ENCODE assay signal across 18 cellular contexts in the genomic region with DNA sequence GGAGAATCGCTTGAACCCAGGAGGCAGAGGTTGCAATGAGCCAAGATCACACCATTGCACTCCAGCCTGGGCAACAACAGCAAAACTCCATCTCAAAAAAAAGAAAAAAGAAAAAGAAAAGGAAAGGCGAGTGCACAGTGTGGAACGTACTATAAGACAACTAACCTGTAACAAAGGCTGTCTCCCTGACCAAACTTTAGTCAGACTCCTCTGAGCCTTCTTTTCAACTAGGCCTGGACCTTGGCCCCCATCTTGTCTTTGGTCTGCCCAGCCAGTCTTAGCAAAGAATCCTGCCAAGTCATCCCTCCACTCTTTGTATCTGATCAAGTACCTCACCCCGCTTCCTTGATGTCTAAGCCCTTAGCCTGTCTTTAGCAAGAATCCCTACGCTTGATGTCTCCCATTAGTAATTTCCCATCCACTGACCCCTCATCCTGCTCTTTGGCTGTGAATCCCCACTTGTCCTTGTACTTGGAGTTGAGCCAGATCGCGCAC.
"Had no signal": no experiment of that assay in that cellular context is flagged by ENCODE, and none has a peak within 500 bp of the region (broad histone marks: within the 10 kb centered on the region; RNA-seq: fewer than 3 reads in every experiment).

No MANE protein-coding gene starts in this region.

- H3K9ac ChIP-seq: SK-N-SH had no signal

- DNase-seq: MV-4-11, NCI-H1048, NCI-H1105, NCI-H1417, NCI-H1436 treated with DMSO at 0.1 percent for 48 hours, NCI-H1694, NCI-H187 treated with DMSO at 0.1 percent for 48 hours, NCI-H2029 treated with DMSO at 0.1 percent for 48 hours, NCI-H2171, NCI-H226, NCI-H446, NCI-H510A, NCI-H524 treated with DMSO at 0.1 percent for 48 hours, NCI-H69, NCI-H774, SHP77, SK-N-SH had no signal

- H3K4me2 ChIP-seq: SK-N-SH had no signal

- H3K27ac ChIP-seq: RWPE1 had no signal

- H3K9me3 ChIP-seq: SK-N-SH had no signal
